2 cellular contexts compared by ENCODE assay signal in genomic region chr3:98172621-98173020, GRCh38.
A peak's percentile ranks its signal among the peaks of the same experiment; 100 is the strongest.
TF ChIP-seq lines count a peak whose summit lies in the region.

No MANE protein-coding gene starts in this region.

TF ChIP-seq in SK-N-SH, 30 proteins besides CTCF, POLR2A, EP300 and RAD21 (continued from another document):
- TF ChIP-seq USF1 (IDR thresholded peaks at IDR 0.05; ENCODE audit: borderline replicate concordance, low read depth), result peak; percentile 33; the same call in 1 of the 2 replicates

TF ChIP-seq in SK-N-SH treated with all-trans-retinoic acid at 6 μM for 48 hours, 23 proteins besides CTCF, POLR2A, EP300 and RAD21 (continued from another document):
- TF ChIP-seq POU6F1 (CRISPR knock-in tag; IDR thresholded peaks at IDR 0.05; ENCODE audit: borderline replicate concordance, low read depth), result no peak
- TF ChIP-seq PATZ1 (CRISPR knock-in tag; IDR thresholded peaks at IDR 0.05; ENCODE audit: borderline replicate concordance), result no peak
- TF ChIP-seq CREB5 (CRISPR knock-in tag; IDR thresholded peaks at IDR 0.05; ENCODE audit: low read depth), result no peak
- no peak for TF ChIP-seq ZNF70 (CRISPR knock-in tag; IDR thresholded peaks at IDR 0.05)
- TF ChIP-seq TCF4 (CRISPR knock-in tag; IDR thresholded peaks at IDR 0.05; ENCODE audit: borderline replicate concordance), result no peak
